1 cellular context compared by ENCODE assay signal in the genomic region with DNA sequence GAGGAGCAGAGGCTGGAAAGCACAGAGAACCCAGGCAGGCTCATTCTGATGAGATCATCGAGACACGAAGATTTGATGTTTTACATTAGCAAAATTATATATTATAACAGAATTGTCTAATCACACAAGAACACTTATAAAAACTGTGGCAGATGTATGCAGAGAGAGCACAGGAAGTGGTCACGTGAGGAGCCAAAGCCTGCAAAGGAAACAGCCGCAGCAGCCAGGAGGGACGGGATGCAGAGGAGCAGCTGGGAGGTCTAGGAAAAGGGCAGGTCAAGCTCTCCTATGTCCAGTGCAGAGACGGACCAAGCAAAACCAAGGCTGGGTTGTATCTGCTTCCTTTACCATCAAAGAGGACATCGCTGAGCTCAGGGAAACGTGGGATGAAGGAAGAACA.
A peak's percentile ranks its signal among the peaks of the same experiment; 100 is the strongest.
TF ChIP-seq lines count a peak whose summit lies in the region.

No MANE protein-coding gene starts in this region.

TF ChIP-seq in K562, 482 proteins besides CTCF, POLR2A, EP300 and RAD21 (continued from another document):
- TF ChIP-seq, protein P1, sequence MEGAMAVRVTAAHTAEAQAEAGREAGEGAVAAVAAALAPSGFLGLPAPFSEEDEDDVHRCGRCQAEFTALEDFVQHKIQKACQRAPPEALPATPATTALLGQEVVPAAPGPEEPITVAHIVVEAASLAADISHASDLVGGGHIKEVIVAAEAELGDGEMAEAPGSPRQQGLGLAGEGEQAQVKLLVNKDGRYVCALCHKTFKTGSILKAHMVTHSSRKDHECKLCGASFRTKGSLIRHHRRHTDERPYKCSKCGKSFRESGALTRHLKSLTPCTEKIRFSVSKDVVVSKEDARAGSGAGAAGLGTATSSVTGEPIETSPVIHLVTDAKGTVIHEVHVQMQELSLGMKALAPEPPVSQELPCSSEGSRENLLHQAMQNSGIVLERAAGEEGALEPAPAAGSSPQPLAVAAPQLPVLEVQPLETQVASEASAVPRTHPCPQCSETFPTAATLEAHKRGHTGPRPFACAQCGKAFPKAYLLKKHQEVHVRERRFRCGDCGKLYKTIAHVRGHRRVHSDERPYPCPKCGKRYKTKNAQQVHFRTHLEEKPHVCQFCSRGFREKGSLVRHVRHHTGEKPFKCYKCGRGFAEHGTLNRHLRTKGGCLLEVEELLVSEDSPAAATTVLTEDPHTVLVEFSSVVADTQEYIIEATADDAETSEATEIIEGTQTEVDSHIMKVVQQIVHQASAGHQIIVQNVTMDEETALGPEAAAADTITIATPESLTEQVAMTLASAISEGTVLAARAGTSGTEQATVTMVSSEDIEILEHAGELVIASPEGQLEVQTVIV (CRISPR knock-in tag; IDR thresholded peaks at IDR 0.05; ENCODE audit: borderline replicate concordance), result no peak
- TF ChIP-seq, protein P2, sequence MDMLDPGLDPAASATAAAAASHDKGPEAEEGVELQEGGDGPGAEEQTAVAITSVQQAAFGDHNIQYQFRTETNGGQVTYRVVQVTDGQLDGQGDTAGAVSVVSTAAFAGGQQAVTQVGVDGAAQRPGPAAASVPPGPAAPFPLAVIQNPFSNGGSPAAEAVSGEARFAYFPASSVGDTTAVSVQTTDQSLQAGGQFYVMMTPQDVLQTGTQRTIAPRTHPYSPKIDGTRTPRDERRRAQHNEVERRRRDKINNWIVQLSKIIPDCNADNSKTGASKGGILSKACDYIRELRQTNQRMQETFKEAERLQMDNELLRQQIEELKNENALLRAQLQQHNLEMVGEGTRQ (CRISPR knock-in tag; IDR thresholded peaks at IDR 0.05), result peak; percentile 30; the same call in 1 of the 2 replicates
- no peak for TF ChIP-seq NRF1 (conservative IDR thresholded peaks at IDR 0.05 in 1 of 2, IDR thresholded peaks at IDR 0.05 in 1 of 2)
- TF ChIP-seq, protein P3, sequence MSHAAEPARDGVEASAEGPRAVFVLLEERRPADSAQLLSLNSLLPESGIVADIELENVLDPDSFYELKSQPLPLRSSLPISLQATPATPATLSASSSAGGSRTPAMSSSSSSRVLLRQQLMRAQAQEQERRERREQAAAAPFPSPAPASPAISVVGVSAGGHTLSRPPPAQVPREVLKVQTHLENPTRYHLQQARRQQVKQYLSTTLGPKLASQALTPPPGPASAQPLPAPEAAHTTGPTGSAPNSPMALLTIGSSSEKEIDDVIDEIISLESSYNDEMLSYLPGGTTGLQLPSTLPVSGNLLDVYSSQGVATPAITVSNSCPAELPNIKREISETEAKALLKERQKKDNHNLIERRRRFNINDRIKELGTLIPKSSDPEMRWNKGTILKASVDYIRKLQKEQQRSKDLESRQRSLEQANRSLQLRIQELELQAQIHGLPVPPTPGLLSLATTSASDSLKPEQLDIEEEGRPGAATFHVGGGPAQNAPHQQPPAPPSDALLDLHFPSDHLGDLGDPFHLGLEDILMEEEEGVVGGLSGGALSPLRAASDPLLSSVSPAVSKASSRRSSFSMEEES (CRISPR knock-in tag; IDR thresholded peaks at IDR 0.05), result peak; percentile 39
- no peak for TF ChIP-seq COPS2 (conservative IDR thresholded peaks at IDR 0.05)
- no peak for TF ChIP-seq SIX5 (IDR thresholded peaks at IDR 0.05; ENCODE audit: borderline replicate concordance in 1 of 2, insufficient read depth in 1 of 2, low read depth in 1 of 2, low read length in 2 of 2)
- TF ChIP-seq, protein P4, sequence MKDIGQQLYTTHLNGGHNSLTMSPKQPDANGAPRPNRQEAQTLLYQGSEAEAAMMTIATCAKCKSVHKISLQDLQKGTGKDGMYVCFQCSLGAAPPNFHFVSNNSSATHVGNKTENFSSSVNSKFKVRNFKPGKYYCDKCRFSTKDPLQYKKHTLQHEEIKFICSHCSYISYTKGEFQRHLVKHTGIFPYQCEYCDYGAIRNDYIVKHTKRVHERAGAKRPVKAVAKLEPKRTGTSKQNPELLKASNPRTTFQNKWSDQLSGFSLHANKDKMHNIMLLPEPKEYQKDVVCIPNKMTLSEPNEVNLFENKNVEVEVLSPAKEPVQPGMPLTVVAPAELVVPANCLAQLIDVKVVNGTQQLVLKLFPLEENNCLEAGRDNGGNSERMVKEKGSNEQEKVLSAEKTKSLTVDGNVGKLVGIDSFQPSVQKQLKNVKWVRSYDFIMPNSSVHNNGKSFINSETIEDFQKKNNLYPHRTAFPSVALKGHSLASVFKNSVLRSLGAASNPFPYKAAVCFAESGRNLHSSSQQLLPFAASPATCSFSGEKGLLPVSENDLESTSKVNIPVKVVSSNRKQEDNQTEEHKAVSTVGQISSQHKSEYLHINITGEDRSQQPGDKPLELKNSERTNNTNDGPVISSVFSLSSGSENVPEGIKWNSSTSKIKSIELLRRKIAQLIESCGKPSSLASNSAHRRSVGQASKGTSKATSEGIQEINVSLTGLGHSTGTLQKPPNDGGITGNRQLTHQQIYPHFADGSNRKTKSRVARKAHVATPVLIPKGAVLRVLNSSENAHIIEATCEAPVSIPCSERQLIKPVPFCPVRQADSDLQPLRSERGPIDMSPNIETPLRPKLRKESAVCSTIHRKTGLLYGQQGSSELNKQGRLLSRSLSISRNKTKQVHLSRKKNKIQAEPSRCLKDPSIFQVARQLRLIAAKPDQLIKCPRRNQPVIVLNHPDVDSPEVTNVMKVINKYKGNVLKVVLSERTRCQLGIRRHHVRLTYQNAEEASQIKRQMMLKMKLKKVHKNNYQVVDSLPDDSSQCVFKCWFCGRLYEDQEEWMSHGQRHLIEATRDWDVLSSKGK (CRISPR knock-in tag; IDR thresholded peaks at IDR 0.05), result no peak
- TF ChIP-seq HEY1 (CRISPR knock-in tag; IDR thresholded peaks at IDR 0.05; ENCODE audit: borderline replicate concordance), result no peak
TF ChIP-seq in K562: peak in this region for 2.
